Comparison of ENCODE assay signal across 21 cellular contexts in genomic region chr2:107986278-107987217, GRCh38. TPM values are rescaled to one million over a fixed set of nuclear protein-coding genes. Genes with fewer than 3 reads are reported as not detected.
DNase-seq lines count a peak whose midpoint lies in the region; ATAC-seq, FAIRE-seq and TF ChIP-seq lines count a peak whose summit lies in the region.
"Had no signal": no experiment of that assay in that cellular context is flagged by ENCODE, and none has a peak within 500 bp of the region (broad histone marks: within the 10 kb centered on the region; RNA-seq: fewer than 3 reads in every experiment).

SLC5A7 (plus strand) TSS chr2:107986524; CDS start chr2:107988156, 1,632 bp downstream.

- peaks cover 3 to 4% of the 10 kb centered on the region in 2 experiments for H3K4me1 Mint-ChIP-seq in H9

- no peaks in the 10 kb centered on the region for H3K36me3 Mint-ChIP-seq in H9 (ENCODE audit: insufficient read depth in 1 of 3, low read depth in 3 of 3)

- H2BK5ac ChIP-seq in H9 (ENCODE audit: insufficient read length, low read length) = no peak within 1 kb of the TSS

- H3K79me1 ChIP-seq in H9 (ENCODE audit: insufficient read depth, low read depth, low read length, poor library complexity, severe bottlenecking) = no peaks in the 10 kb centered on the region

- FAIRE-seq in H54 (lab: Jason Lieb, UNC) = no peak
- FAIRE-seq: G401.6 had no signal

- no peaks in the 10 kb centered on the region for H4K20me1 ChIP-seq in H9 (ENCODE audit: control insufficient read depth, insufficient read depth, insufficient read length)
- H4K20me1 ChIP-seq: BLaER1 treated with 17β-estradiol and CSF1 and Interleukin-3, amounts not matched to agents 10 nM and 100 nM had no signal

- H3K27me3 ChIP-seq in H9 (ENCODE audit: insufficient read depth, low read length) = peaks cover 2% of the 10 kb centered on the region; the same call in 1 of the 2 replicates
- H3K27me3 ChIP-seq: BLaER1 treated with 17β-estradiol and CSF1 and Interleukin-3, amounts not matched to agents 10 nM and 100 nM had no signal

- no peak within 1 kb of the TSS for H2BK15ac ChIP-seq in H9 (ENCODE audit: low read depth, low read length)

- H4K91ac ChIP-seq in H9 (ENCODE audit: insufficient read length, low read depth, low read length) = no peak within 1 kb of the TSS

- no peaks in the 10 kb centered on the region for H3K9me3 ChIP-seq in H9 (ENCODE audit: control insufficient read depth, low read depth, low read length)
- H3K9me3 ChIP-seq: HAP-1, heart left ventricle, psoas muscle had no signal

- no peak within 1 kb of the TSS for H3T11ph ChIP-seq in H9 (ENCODE audit: low read length)

- no CpG with 5 or more reads among the region's 75 CpGs for WGBS in H9 (ENCODE audit: extremely low coverage, insufficient read length, low lambda C conversion rate)

- no peak within 1 kb of the TSS for H2BK20ac ChIP-seq in H9 (ENCODE audit: low read depth, low read length, poor library complexity, severe bottlenecking)

- H3K9ac ChIP-seq in H9 (ENCODE audit: extremely low read depth, insufficient read length, low read length) = no peak within 1 kb of the TSS
- H3K9ac ChIP-seq: BLaER1 treated with 17β-estradiol and CSF1 and Interleukin-3, amounts not matched to agents 10 nM and 100 nM had no signal

- no peak within 1 kb of the TSS for H2AK5ac ChIP-seq in H9 (ENCODE audit: insufficient read length, low read length)

- H3K4me1 ChIP-seq in H9 (ENCODE audit: insufficient read depth, low read length) = no peaks in the 10 kb centered on the region
- H3K4me1 ChIP-seq: BLaER1 treated with 17β-estradiol and CSF1 and Interleukin-3, amounts not matched to agents 10 nM and 100 nM; HAP-1; psoas muscle had no signal

- H3K23ac ChIP-seq in H9 (ENCODE audit: insufficient read length, low read depth, low read length) = no peak within 1 kb of the TSS

- ATAC-seq in SK-N-SH treated with all-trans-retinoic acid at 6 μM for 48 hours (peak; percentile 31), HG02610 (IDR thresholded peaks at IDR 0.05; ENCODE audit: unreplicated experiment) (no peak)
- ATAC-seq: activated CD8-positive, alpha-beta T cell treated with anti-CD3 and anti-CD28 coated beads for 36 hours; psoas muscle had no signal

- no peak within 1 kb of the TSS for H3K18ac ChIP-seq in H9 (ENCODE audit: insufficient read length, low read depth, low read length)

- H3K14ac ChIP-seq in H9 (ENCODE audit: insufficient read depth, low read length) = peak within 1 kb of the TSS; percentile 28

- no peak within 1 kb of the TSS for H2BK120ac ChIP-seq in H9 (ENCODE audit: low read depth, low read length, poor library complexity, severe bottlenecking)

- no peaks in the 10 kb centered on the region for H3K9me3 Mint-ChIP-seq in H9
- H3K9me3 Mint-ChIP-seq: activated CD8-positive, alpha-beta T cell treated with anti-CD3 and anti-CD28 coated beads for 36 hours had no signal

- TF ChIP-seq CTCF in H9 (conservative IDR thresholded peaks at IDR 0.05) = no peak

- H3K27me3 Mint-ChIP-seq in H9 (ENCODE audit: low read depth) = peaks cover 56% of the 10 kb centered on the region

- H3K4me2 ChIP-seq in H9 (ENCODE audit: insufficient read depth, insufficient read length, low read length) = peak within 1 kb of the TSS; percentile 68
- H3K4me2 ChIP-seq: BLaER1 treated with 17β-estradiol and CSF1 and Interleukin-3, amounts not matched to agents 10 nM and 100 nM had no signal

- no peak within 1 kb of the TSS for H3K4ac ChIP-seq in H9 (ENCODE audit: low read depth, low read length)

- TF ChIP-seq POLR2A in H54 (IDR thresholded peaks at IDR 0.05; ENCODE audit: low read depth, low read length) = no peak

- H2AFZ ChIP-seq in H9 (ENCODE audit: low read length) = no peak within 1 kb of the TSS

- H2BK12ac ChIP-seq in H9 (ENCODE audit: insufficient read length, low read depth, low read length) = no peak within 1 kb of the TSS

- no peak within 1 kb of the TSS for H3K27ac Mint-ChIP-seq in H9
- H3K27ac Mint-ChIP-seq: activated CD8-positive, alpha-beta T cell treated with anti-CD3 and anti-CD28 coated beads for 36 hours had no signal

- H3K27ac ChIP-seq in H9 (ENCODE audit: insufficient read length, low read depth, low read length) = no peak within 1 kb of the TSS
- H3K27ac ChIP-seq: BLaER1 treated with 17β-estradiol and CSF1 and Interleukin-3, amounts not matched to agents 10 nM and 100 nM; heart left ventricle; psoas muscle had no signal

- H3K4me3 Mint-ChIP-seq in H9 = peak within 1 kb of the TSS; percentile 82 to 90
- H3K4me3 Mint-ChIP-seq: activated CD8-positive, alpha-beta T cell treated with anti-CD3 and anti-CD28 coated beads for 36 hours had no signal

- DNase-seq in H9 = peak; percentile 54
- DNase-seq in iPS-NIHi11 (ENCODE audit: low spot score) = peak; percentile 51
- peak; percentile 50 for DNase-seq in retina
- DNase-seq in activated T-cell treated with anti-CD3 and anti-CD28 coated beads for 4 hours = no peak
- DNase-seq in activated CD4-positive, alpha-beta T cell treated with anti-CD3 and anti-CD28 coated beads for 48 hours = no peak
- no peak for DNase-seq in H54 (ENCODE audit: insufficient read length, low spot score)
- DNase-seq: activated CD8-positive, alpha-beta T cell treated with anti-CD3 and anti-CD28 coated beads for 36 hours; activated gamma-delta T cell; caudate nucleus; NCI-H1092; NCI-H510A treated with DMSO at 0.1 percent for 48 hours; stimulated activated CD4-positive, alpha-beta T cell treated with anti-CD3 and anti-CD28 coated beads, Interleukin-4, amount 100 ng/mL, for 24 hours; stimulated activated naive CD4-positive, alpha-beta T cell treated with Interleukin-2 at 50 U/mL for 16 hours had no signal

- H4K8ac ChIP-seq in H9 (replicated peaks; ENCODE audit: insufficient read length, low read depth, low read length) = no peak within 1 kb of the TSS

- H3K79me2 ChIP-seq in H9 (ENCODE audit: insufficient read depth, low read length) = no peaks in the 10 kb centered on the region

- H4K5ac ChIP-seq in H9 (ENCODE audit: insufficient read length, low read depth, low read length) = no peak within 1 kb of the TSS

- H3K56ac ChIP-seq in H9 (ENCODE audit: insufficient read length, low read depth, low read length) = no peak within 1 kb of the TSS

- peaks cover 10% of the 10 kb centered on the region for H3K23me2 ChIP-seq in H9 (ENCODE audit: insufficient read length, low read depth, low read length, poor library complexity, severe bottlenecking)

TF ChIP-seq in SK-N-SH treated with all-trans-retinoic acid at 6 μM for 48 hours, 23 proteins besides CTCF, POLR2A, EP300 and RAD21:
- TF ChIP-seq ZNF8 (CRISPR knock-in tag; IDR thresholded peaks at IDR 0.05) (no peak), ZFP3 (CRISPR knock-in tag; IDR thresholded peaks at IDR 0.05) (no peak), TOX (CRISPR knock-in tag; IDR thresholded peaks at IDR 0.05; ENCODE audit: borderline replicate concordance) (no peak), ZC3H10 (CRISPR knock-in tag; IDR thresholded peaks at IDR 0.05) (no peak), ESRRG (CRISPR knock-in tag; IDR thresholded peaks at IDR 0.05) (no peak), CSDC2 (CRISPR knock-in tag; IDR thresholded peaks at IDR 0.05) (no peak), ZNF565 (CRISPR knock-in tag; conservative IDR thresholded peaks at IDR 0.05; ENCODE audit: low read depth) (no peak)
- TF ChIP-seq, protein P1, sequence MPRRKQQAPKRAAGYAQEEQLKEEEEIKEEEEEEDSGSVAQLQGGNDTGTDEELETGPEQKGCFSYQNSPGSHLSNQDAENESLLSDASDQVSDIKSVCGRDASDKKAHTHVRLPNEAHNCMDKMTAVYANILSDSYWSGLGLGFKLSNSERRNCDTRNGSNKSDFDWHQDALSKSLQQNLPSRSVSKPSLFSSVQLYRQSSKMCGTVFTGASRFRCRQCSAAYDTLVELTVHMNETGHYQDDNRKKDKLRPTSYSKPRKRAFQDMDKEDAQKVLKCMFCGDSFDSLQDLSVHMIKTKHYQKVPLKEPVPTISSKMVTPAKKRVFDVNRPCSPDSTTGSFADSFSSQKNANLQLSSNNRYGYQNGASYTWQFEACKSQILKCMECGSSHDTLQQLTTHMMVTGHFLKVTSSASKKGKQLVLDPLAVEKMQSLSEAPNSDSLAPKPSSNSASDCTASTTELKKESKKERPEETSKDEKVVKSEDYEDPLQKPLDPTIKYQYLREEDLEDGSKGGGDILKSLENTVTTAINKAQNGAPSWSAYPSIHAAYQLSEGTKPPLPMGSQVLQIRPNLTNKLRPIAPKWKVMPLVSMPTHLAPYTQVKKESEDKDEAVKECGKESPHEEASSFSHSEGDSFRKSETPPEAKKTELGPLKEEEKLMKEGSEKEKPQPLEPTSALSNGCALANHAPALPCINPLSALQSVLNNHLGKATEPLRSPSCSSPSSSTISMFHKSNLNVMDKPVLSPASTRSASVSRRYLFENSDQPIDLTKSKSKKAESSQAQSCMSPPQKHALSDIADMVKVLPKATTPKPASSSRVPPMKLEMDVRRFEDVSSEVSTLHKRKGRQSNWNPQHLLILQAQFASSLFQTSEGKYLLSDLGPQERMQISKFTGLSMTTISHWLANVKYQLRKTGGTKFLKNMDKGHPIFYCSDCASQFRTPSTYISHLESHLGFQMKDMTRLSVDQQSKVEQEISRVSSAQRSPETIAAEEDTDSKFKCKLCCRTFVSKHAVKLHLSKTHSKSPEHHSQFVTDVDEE (CRISPR knock-in tag; IDR thresholded peaks at IDR 0.05) = no peak
- TF ChIP-seq, protein P2, sequence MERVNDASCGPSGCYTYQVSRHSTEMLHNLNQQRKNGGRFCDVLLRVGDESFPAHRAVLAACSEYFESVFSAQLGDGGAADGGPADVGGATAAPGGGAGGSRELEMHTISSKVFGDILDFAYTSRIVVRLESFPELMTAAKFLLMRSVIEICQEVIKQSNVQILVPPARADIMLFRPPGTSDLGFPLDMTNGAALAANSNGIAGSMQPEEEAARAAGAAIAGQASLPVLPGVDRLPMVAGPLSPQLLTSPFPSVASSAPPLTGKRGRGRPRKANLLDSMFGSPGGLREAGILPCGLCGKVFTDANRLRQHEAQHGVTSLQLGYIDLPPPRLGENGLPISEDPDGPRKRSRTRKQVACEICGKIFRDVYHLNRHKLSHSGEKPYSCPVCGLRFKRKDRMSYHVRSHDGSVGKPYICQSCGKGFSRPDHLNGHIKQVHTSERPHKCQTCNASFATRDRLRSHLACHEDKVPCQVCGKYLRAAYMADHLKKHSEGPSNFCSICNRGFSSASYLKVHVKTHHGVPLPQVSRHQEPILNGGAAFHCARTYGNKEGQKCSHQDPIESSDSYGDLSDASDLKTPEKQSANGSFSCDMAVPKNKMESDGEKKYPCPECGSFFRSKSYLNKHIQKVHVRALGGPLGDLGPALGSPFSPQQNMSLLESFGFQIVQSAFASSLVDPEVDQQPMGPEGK (CRISPR knock-in tag; IDR thresholded peaks at IDR 0.05; ENCODE audit: borderline replicate concordance) = no peak

RNA-seq across cellular contexts. Expression of gene SLC5A7, which starts in this region (rescaled TPM):
- 0.11 TPM in 1 of 2 replicates, not detected in the other for total RNA-seq in H9 (2021)
- total RNA-seq: activated CD8-positive, alpha-beta T cell treated with anti-CD3 and anti-CD28 coated beads for 36 hours; HT1080 had no signal

Comparison
In these comparisons a context has a peak if more than half of its experiments do, and no peak if none do; other contexts are left out.
1. Peak in DNase-seq and H3K4me2 ChIP-seq in H9; RNA of the gene not detected or under 1 TPM.
2. DNase-seq: peak in iPS-NIHi11 (single experiment) and retina (single experiment); none in activated T-cell treated with anti-CD3 and anti-CD28 coated beads for 4 hours (single experiment), activated CD4-positive, alpha-beta T cell treated with anti-CD3 and anti-CD28 coated beads for 48 hours (single experiment) and H54 (single experiment).